ENCODE assay signal across 10 cellular contexts in the genomic region with DNA sequence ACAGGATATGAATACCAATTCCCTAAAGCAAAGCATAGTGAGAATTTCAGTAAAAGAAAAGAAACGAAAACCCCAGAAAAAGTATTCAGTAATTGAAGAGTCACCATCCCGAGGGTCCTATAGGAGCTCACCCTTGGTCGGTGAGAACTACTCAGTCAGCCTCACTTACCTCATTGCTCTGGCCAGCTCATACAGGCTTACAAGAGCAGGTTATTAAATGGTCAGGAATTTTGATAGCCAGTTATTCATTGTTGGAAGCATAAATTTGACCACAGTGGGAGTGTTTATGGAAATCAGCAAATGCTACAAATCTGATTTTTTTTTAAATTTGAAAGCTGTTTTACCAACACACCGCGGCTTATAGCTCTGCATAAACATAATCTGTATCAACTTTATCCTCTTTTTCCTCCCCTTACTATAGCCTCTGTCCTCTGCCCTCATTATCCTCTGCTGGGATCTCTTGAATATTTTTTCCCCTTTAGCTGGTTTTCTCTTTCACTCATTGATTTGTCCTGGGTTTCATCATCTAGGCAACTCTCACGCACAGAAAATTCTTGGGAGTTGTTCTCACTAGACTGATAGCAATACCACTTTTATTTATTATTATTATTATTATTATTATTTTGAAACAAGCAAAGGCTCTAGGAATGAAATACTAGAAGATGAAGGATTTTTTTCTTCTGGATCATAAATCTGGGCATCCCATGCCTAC. TPM values are rescaled to one million over a fixed set of nuclear protein-coding genes. Genes with fewer than 3 reads are reported as not detected.
DNase-seq lines count a peak whose midpoint lies in the region; ATAC-seq and TF ChIP-seq lines count a peak whose summit lies in the region.
"Had no signal": no experiment of that assay in that cellular context is flagged by ENCODE, and none has a peak within 500 bp of the region (broad histone marks: within the 10 kb centered on the region; RNA-seq: fewer than 3 reads in every experiment).

No MANE protein-coding gene starts in this region.

- no peak for TF ChIP-seq RAD21 in Ishikawa (IDR thresholded peaks at IDR 0.05; ENCODE audit: low read depth)

- H3K4me1 ChIP-seq in ACC112 (ENCODE audit: control insufficient read depth, insufficient read depth, low read length, unreplicated experiment): peaks cover 89% of the 10 kb centered on the region

- H3K27me3 Mint-ChIP-seq in mesothelial cell of epicardium (ENCODE audit: low read depth): no peaks in the 10 kb centered on the region
- peaks cover 8% of the 10 kb centered on the region for H3K27me3 Mint-ChIP-seq in activated CD8-positive, alpha-beta memory T cell treated with anti-CD3 and anti-CD28 coated beads, Interleukin-2, amount 10 ng/mL, durations not matched to agents 7 days and 5 days

- H3K9me3 Mint-ChIP-seq in mesothelial cell of epicardium: no peaks in the 10 kb centered on the region
- no peaks in the 10 kb centered on the region for H3K9me3 Mint-ChIP-seq in activated CD8-positive, alpha-beta memory T cell treated with anti-CD3 and anti-CD28 coated beads, Interleukin-2, amount 10 ng/mL, durations not matched to agents 7 days and 5 days (ENCODE audit: low read depth)
- H3K9me3 Mint-ChIP-seq: stimulated activated naive CD8-positive, alpha-beta T cell treated with anti-CD3 and anti-CD28 coated beads, Interleukin-15, amount 100 ng/mL, for 72 hours had no signal

- no peaks in the 10 kb centered on the region for H3K36me3 ChIP-seq in ACC112 (ENCODE audit: insufficient read depth, low read length)

- H3K4me3 ChIP-seq in ACC112 (ENCODE audit: low read depth, low read length): peak overlapping the region; percentile 59
- H3K4me3 ChIP-seq in choroid plexus epithelial cell (ENCODE audit: low read depth, low read length): no peak overlapping the region

- H3K27ac Mint-ChIP-seq in mesothelial cell of epicardium: peak overlapping the region; percentile 94
- no peak overlapping the region for H3K27ac Mint-ChIP-seq in activated CD8-positive, alpha-beta memory T cell treated with anti-CD3 and anti-CD28 coated beads, Interleukin-2, amount 10 ng/mL, durations not matched to agents 7 days and 5 days
- H3K27ac Mint-ChIP-seq: stimulated activated naive CD8-positive, alpha-beta T cell treated with anti-CD3 and anti-CD28 coated beads, Interleukin-15, amount 100 ng/mL, for 72 hours had no signal

- no peaks in the 10 kb centered on the region for H3K36me3 Mint-ChIP-seq in mesothelial cell of epicardium
- H3K36me3 Mint-ChIP-seq in activated CD8-positive, alpha-beta memory T cell treated with anti-CD3 and anti-CD28 coated beads, Interleukin-2, amount 10 ng/mL, durations not matched to agents 7 days and 5 days: no peaks in the 10 kb centered on the region

- H3K4me3 Mint-ChIP-seq in mesothelial cell of epicardium: no peak overlapping the region
- no peak overlapping the region for H3K4me3 Mint-ChIP-seq in activated CD8-positive, alpha-beta memory T cell treated with anti-CD3 and anti-CD28 coated beads, Interleukin-2, amount 10 ng/mL, durations not matched to agents 7 days and 5 days
- H3K4me3 Mint-ChIP-seq: stimulated activated naive CD8-positive, alpha-beta T cell treated with anti-CD3 and anti-CD28 coated beads, Interleukin-15, amount 100 ng/mL, for 72 hours had no signal

- no peak; the same call in 1 of the 2 replicates for TF ChIP-seq EP300 in Ishikawa (IDR thresholded peaks at IDR 0.05; ENCODE audit: borderline replicate concordance)

- H3K79me2 ChIP-seq in ACC112 (ENCODE audit: control insufficient read depth, insufficient read depth, low read length, unreplicated experiment): no peaks in the 10 kb centered on the region

- H2AFZ ChIP-seq in ACC112 (ENCODE audit: low read length, unreplicated experiment): no peak overlapping the region

- TF ChIP-seq CTCF in choroid plexus epithelial cell (conservative IDR thresholded peaks at IDR 0.05; ENCODE audit: low read depth, low read length) (no peak), mesothelial cell of epicardium (IDR thresholded peaks at IDR 0.05; ENCODE audit: unreplicated experiment) (no peak)

- H3K4me1 Mint-ChIP-seq in mesothelial cell of epicardium: peaks cover 26% of the 10 kb centered on the region
- no peaks in the 10 kb centered on the region for H3K4me1 Mint-ChIP-seq in activated CD8-positive, alpha-beta memory T cell treated with anti-CD3 and anti-CD28 coated beads, Interleukin-2, amount 10 ng/mL, durations not matched to agents 7 days and 5 days
- H3K4me1 Mint-ChIP-seq: stimulated activated naive CD8-positive, alpha-beta T cell treated with anti-CD3 and anti-CD28 coated beads, Interleukin-15, amount 100 ng/mL, for 72 hours had no signal

- H3K27ac ChIP-seq in ACC112 (ENCODE audit: low read depth, low read length): peak overlapping the region; percentile 100
- H3K27ac ChIP-seq: C4-2B had no signal

- no peak for ATAC-seq in HG02610 (IDR thresholded peaks at IDR 0.05; ENCODE audit: unreplicated experiment)
- no peak for ATAC-seq in activated CD8-positive, alpha-beta memory T cell treated with anti-CD3 and anti-CD28 coated beads, Interleukin-2, amount 10 ng/mL, durations not matched to agents 7 days and 5 days
- ATAC-seq: stimulated activated naive CD8-positive, alpha-beta T cell treated with anti-CD3 and anti-CD28 coated beads, Interleukin-15, amount 100 ng/mL, for 72 hours had no signal

- CTCF ChIA-PET in activated CD8-positive, alpha-beta memory T cell treated with anti-CD3 and anti-CD28 coated beads, Interleukin-2, amount 10 ng/mL, durations not matched to agents 7 days and 5 days (lab: Charles Lee): no interaction called here

- no peaks in the 10 kb centered on the region for H3K27me3 ChIP-seq in ACC112 (ENCODE audit: insufficient read depth, low read length)

- peak; percentile 75 for DNase-seq in choroid plexus epithelial cell (ENCODE audit: low read depth)
- no peak for DNase-seq in mesothelial cell of epicardium (ENCODE audit: low spot score in 2 of 2, unreplicated experiment in 2 of 2)
- DNase-seq in stimulated activated naive CD4-positive, alpha-beta T cell (lab: John Stamatoyannopoulos, UW): no peak
- DNase-seq in activated gamma-delta T cell treated with Interleukin-2 at 50 U/mL for 16 hours: no peak
- no peak for DNase-seq in activated CD8-positive, alpha-beta memory T cell treated with anti-CD3 and anti-CD28 coated beads, Interleukin-2, amount 10 ng/mL, durations not matched to agents 7 days and 5 days
- DNase-seq: stimulated activated naive CD8-positive, alpha-beta T cell treated with anti-CD3 and anti-CD28 coated beads, Interleukin-15, amount 100 ng/mL, for 72 hours had no signal

TF ChIP-seq in Ishikawa, 13 proteins besides CTCF, POLR2A, EP300 and RAD21:
- TF ChIP-seq FOXM1 (IDR thresholded peaks at IDR 0.05; ENCODE audit: borderline replicate concordance, low read depth): peak; percentile 8; the same call in 1 of the 2 replicates
- TF ChIP-seq, protein P1, sequence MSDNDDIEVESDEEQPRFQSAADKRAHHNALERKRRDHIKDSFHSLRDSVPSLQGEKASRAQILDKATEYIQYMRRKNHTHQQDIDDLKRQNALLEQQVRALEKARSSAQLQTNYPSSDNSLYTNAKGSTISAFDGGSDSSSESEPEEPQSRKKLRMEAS (IDR thresholded peaks at IDR 0.05): no peak
- TF ChIP-seq CREB1 (IDR thresholded peaks at IDR 0.05; ENCODE audit: low read depth): no peak
- TF ChIP-seq TEAD4 (IDR thresholded peaks at IDR 0.05): peak; percentile 62

RNA-seq across cellular contexts. Expression of gene CXCL2, which starts 11.1 kb away (rescaled TPM):
- total RNA-seq in mesothelial cell of epicardium: 8.7 to 12.7 TPM (median 9.8 TPM) in 3 replicates
- total RNA-seq in activated CD8-positive, alpha-beta memory T cell treated with anti-CD3 and anti-CD28 coated beads, Interleukin-2, amount 10 ng/mL, durations not matched to agents 7 days and 5 days: not detected

RNA-seq across cellular contexts. Expression of gene MTHFD2L, which starts 47.9 kb away (rescaled TPM):
- 19.2 to 21.1 TPM (median 20.9 TPM) in 3 replicates for total RNA-seq in mesothelial cell of epicardium
- 1 to 10 TPM; 6.5 to 6.8 TPM for total RNA-seq in activated CD8-positive, alpha-beta memory T cell treated with anti-CD3 and anti-CD28 coated beads, Interleukin-2, amount 10 ng/mL, durations not matched to agents 7 days and 5 days
